In the genomic region with DNA sequence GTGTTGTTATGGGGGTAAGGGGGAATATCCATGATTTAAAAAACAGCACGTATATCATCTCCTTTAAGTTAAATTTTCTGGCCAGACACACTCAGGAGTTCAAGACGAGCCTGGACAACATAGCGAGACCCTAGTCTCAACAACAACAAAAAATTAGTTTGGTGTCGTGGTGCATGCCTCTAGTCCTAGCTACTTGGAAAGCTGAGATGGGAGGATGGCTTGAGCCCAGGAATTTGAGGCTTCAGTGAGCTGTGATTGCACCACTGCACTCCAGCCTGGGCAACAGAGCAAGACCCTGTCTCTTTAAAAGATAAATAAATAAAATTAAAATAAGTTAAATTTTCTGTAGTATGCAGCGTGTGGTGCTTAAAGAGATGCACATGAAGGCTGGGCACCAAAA, we compare ENCODE assay signal across 27 cellular contexts.
"Had no signal": no experiment of that assay in that cellular context is flagged by ENCODE, and none has a peak within 500 bp of the region (broad histone marks: within the 10 kb centered on the region; RNA-seq: fewer than 3 reads in every experiment).

No MANE protein-coding gene starts in this region.

- H3K27ac ChIP-seq: stomach, suprapubic skin, testis, thoracic aorta, thyroid gland, tibial artery, tibial nerve, transverse colon, upper lobe of left lung, upper lobe of right lung, uterus, vagina had no signal

- ATAC-seq: stimulated activated effector memory CD8-positive, alpha-beta T cell treated with anti-CD3 and anti-CD28 coated beads, Interleukin-12 subunit alpha, Interleukin-12 subunit beta, amount 100 ng/mL, for 72 hours; stimulated activated memory B cell treated with anti-CD40 and anti-IgM and Interleukin-4, amounts not matched to agents 10 μg/mL and 1 μg/mL and 100 μg/mL, for 72 hours; stimulated activated naive B cell treated with anti-CD40 and anti-IgM and Interleukin-4, amounts not matched to agents 10 μg/mL and 1 μg/mL and 100 μg/mL, for 72 hours; stimulated activated naive CD8-positive, alpha-beta T cell treated with anti-CD3 and anti-CD28 coated beads, Interleukin-15, amount 100 ng/mL, for 72 hours; stimulated activated naive CD8-positive, alpha-beta T cell treated with anti-CD3 and anti-CD28 coated beads, Interleukin-15, Interleukin-2, amounts not matched to agents 100 U/mL and 50 U/mL, for 24 hours; upper lobe of right lung had no signal

- H3K4me3 ChIP-seq: stomach, suprapubic skin, testis, thoracic aorta, thyroid gland, tibial artery, tibial nerve, transverse colon, upper lobe of left lung, upper lobe of right lung, uterus, vagina had no signal

- H3K36me3 ChIP-seq: stomach, suprapubic skin, thoracic aorta, thyroid gland, tibial artery, tibial nerve, transverse colon, upper lobe of left lung, upper lobe of right lung, uterus, vagina had no signal

- H3K27me3 ChIP-seq: testis, thyroid gland, tibial nerve, transverse colon, upper lobe of left lung, upper lobe of right lung, uterus, vagina had no signal

- DNase-seq: stimulated activated CD4-positive, alpha-beta T cell treated with anti-CD3 and anti-CD28 coated beads, Interleukin-2, amount 100 ng/mL, for 48 hours; stimulated activated CD4-positive, alpha-beta T cell treated with anti-CD3 and anti-CD28 coated beads, Interleukin-4, amount 100 ng/mL, for 1 hour; stimulated activated CD4-positive, alpha-beta T cell treated with anti-CD3 and anti-CD28 coated beads, Interleukin-4, amount 100 ng/mL, for 24 hours; stimulated activated CD4-positive, alpha-beta T cell treated with anti-CD3 and anti-CD28 coated beads, Interleukin-4, amount 100 ng/mL, for 4 hours; stimulated activated CD8-positive, alpha-beta memory T cell treated with anti-CD3 and anti-CD28 coated beads, Interleukin-4, amount 100 ng/mL, for 48 hours; stimulated activated naive B cell treated with anti-CD40 and anti-IgM and Interleukin-4, amounts not matched to agents 10 μg/mL and 1 μg/mL and 100 μg/mL, for 72 hours; stimulated activated naive CD4-positive, alpha-beta T cell; stimulated activated naive CD4-positive, alpha-beta T cell treated with Interleukin-2 at 50 U/mL for 16 hours; stimulated activated naive CD8-positive, alpha-beta T cell treated with anti-CD3 and anti-CD28 coated beads, Interleukin-15, amount 100 ng/mL, for 72 hours; stimulated activated naive CD8-positive, alpha-beta T cell treated with anti-CD3 and anti-CD28 coated beads, Interleukin-15, Interleukin-2, amounts not matched to agents 100 U/mL and 50 U/mL, for 24 hours; stomach; substantia nigra; testis; thyroid gland; tibial artery; transverse colon; trophoblast cell; upper lobe of left lung; upper lobe of right lung; uterus had no signal

- FAIRE-seq: urothelium cell line had no signal

- H3K9me3 ChIP-seq: suprapubic skin, testis, thoracic aorta, thyroid gland, tibial artery, transverse colon, upper lobe of right lung, vagina had no signal

- H3K4me1 ChIP-seq: stomach, suprapubic skin, testis, thyroid gland, tibial artery, tibial nerve, transverse colon, upper lobe of left lung, upper lobe of right lung, uterus, vagina had no signal
